Comparison of ENCODE assay signal across 6 cellular contexts in genomic region chr7:54980521-54980920, GRCh38. TPM values are rescaled to one million over a fixed set of nuclear protein-coding genes. Genes with fewer than 3 reads are reported as not detected.
"Had no signal": no experiment of that assay in that cellular context is flagged by ENCODE, and none has a peak within 500 bp of the region (broad histone marks: within the 10 kb centered on the region; RNA-seq: fewer than 3 reads in every experiment).

No MANE protein-coding gene starts in this region.

- DNase-seq: GM23248, H9, HCEC 1CT, KBM-7 had no signal

- H2AFZ ChIP-seq: GM23248 had no signal

- H3K9ac ChIP-seq: GM23248, KMS-11 had no signal

- H3K27ac ChIP-seq: GM23248, KMS-11 had no signal

- H3K36me3 Mint-ChIP-seq: IgD-negative memory B cell had no signal

- H3K4me3 Mint-ChIP-seq: H9, IgD-negative memory B cell had no signal

- H3K4me3 ChIP-seq: GM23248 had no signal

- H3K4me2 ChIP-seq: KMS-11 had no signal

- H3K4me1 Mint-ChIP-seq: IgD-negative memory B cell had no signal

- H3K9me3 Mint-ChIP-seq: H9 had no signal

- H3K27ac Mint-ChIP-seq: H9, IgD-negative memory B cell had no signal

RNA-seq across cellular contexts. Expression of gene EGFR, which starts 38.3 kb away (rescaled TPM):
- polyA plus RNA-seq: IgD-negative memory B cell had no signal
